ENCODE assay signal across 1 cellular context in genomic region chr12:120468271-120468845, GRCh38.
TF ChIP-seq lines count a peak whose summit lies in the region.

No MANE protein-coding gene starts in this region.

TF ChIP-seq in HepG2, 621 proteins besides CTCF, POLR2A, EP300 and RAD21 (continued from another document):
- TF ChIP-seq TBX3 (IDR thresholded peaks at IDR 0.05; ENCODE audit: borderline replicate concordance), result no peak
- TF ChIP-seq NFIB (CRISPR knock-in tag; IDR thresholded peaks at IDR 0.05; ENCODE audit: borderline replicate concordance), result no peak
- no peak for TF ChIP-seq TMF1 (CRISPR knock-in tag; IDR thresholded peaks at IDR 0.05; ENCODE audit: low read depth)
- no peak for TF ChIP-seq ZNF674 (CRISPR knock-in tag; IDR thresholded peaks at IDR 0.05; ENCODE audit: low read depth)
- TF ChIP-seq CCDC6 (CRISPR knock-in tag; IDR thresholded peaks at IDR 0.05), result no peak
- TF ChIP-seq CENPBD1 (CRISPR knock-in tag; IDR thresholded peaks at IDR 0.05; ENCODE audit: borderline replicate concordance, low read depth), result no peak
- TF ChIP-seq SSRP1 (CRISPR knock-in tag; IDR thresholded peaks at IDR 0.05), result no peak
- no peak for TF ChIP-seq BATF2 (CRISPR knock-in tag; IDR thresholded peaks at IDR 0.05)
- TF ChIP-seq STAT5B (CRISPR knock-in tag; IDR thresholded peaks at IDR 0.05), result no peak
- no peak for TF ChIP-seq AKAP8 (CRISPR knock-in tag; IDR thresholded peaks at IDR 0.05)
- TF ChIP-seq GABPA (IDR thresholded peaks at IDR 0.05; ENCODE audit: low read depth, low read length), result no peak
- 0 out of 2 replicates have a peak, but pooled peaks have one; percentile 18 for TF ChIP-seq GABPA (CRISPR knock-in tag; IDR thresholded peaks at IDR 0.05; ENCODE audit: low read depth)
- no peak for TF ChIP-seq SRSF4 (IDR thresholded peaks at IDR 0.05; ENCODE audit: low read depth, low read length, poor library complexity, severe bottlenecking)
- TF ChIP-seq ZNF761 (CRISPR knock-in tag; conservative IDR thresholded peaks at IDR 0.05), result 0 out of 2 replicates have a peak, but pooled peaks have one; percentile 32
- no peak for TF ChIP-seq TERF1 (CRISPR knock-in tag; IDR thresholded peaks at IDR 0.05)
- TF ChIP-seq ZNF773 (CRISPR knock-in tag; IDR thresholded peaks at IDR 0.05; ENCODE audit: borderline replicate concordance), result no peak
- no peak for TF ChIP-seq ZNF251 (CRISPR knock-in tag; IDR thresholded peaks at IDR 0.05)
- no peak; the same call in none of the 2 replicates for TF ChIP-seq SIN3B (IDR thresholded peaks at IDR 0.05; ENCODE audit: low read length)
- TF ChIP-seq TBL1XR1 (IDR thresholded peaks at IDR 0.05; ENCODE audit: borderline replicate concordance, low read length, partially characterized antibody), result no peak
- no peak for TF ChIP-seq CREB3 (CRISPR knock-in tag; IDR thresholded peaks at IDR 0.05)
- no peak for TF ChIP-seq ZNF101 (CRISPR knock-in tag; IDR thresholded peaks at IDR 0.05; ENCODE audit: borderline replicate concordance, low read depth)
- no peak for TF ChIP-seq BCL6 (CRISPR knock-in tag; IDR thresholded peaks at IDR 0.05)
- TF ChIP-seq HOMEZ (CRISPR knock-in tag; IDR thresholded peaks at IDR 0.05; ENCODE audit: low read depth), result no peak
- TF ChIP-seq GMEB1 (CRISPR knock-in tag; IDR thresholded peaks at IDR 0.05; ENCODE audit: borderline replicate concordance), result 0 out of 2 replicates have a peak, but pooled peaks have one; percentile 19
- no peak for TF ChIP-seq ZNF281 (CRISPR knock-in tag; IDR thresholded peaks at IDR 0.05; ENCODE audit: borderline replicate concordance)
- TF ChIP-seq KIAA2018 (CRISPR knock-in tag; IDR thresholded peaks at IDR 0.05; ENCODE audit: borderline replicate concordance), result no peak
- TF ChIP-seq ZBTB4 (CRISPR knock-in tag; IDR thresholded peaks at IDR 0.05; ENCODE audit: borderline replicate concordance), result no peak
- TF ChIP-seq ZNF747 (CRISPR knock-in tag; IDR thresholded peaks at IDR 0.05; ENCODE audit: borderline replicate concordance), result no peak
- 0 out of 2 replicates have a peak, but pooled peaks have one; percentile 13 for TF ChIP-seq TAF1 (CRISPR knock-in tag; IDR thresholded peaks at IDR 0.05)
- no peak for TF ChIP-seq ISX (CRISPR knock-in tag; conservative IDR thresholded peaks at IDR 0.05)
